8 cellular contexts compared by ENCODE assay signal in genomic region chr11:33700425-33701271, GRCh38. TPM values are rescaled to one million over a fixed set of nuclear protein-coding genes. Genes with fewer than 3 reads are reported as not detected.
DNase-seq lines count a peak whose midpoint lies in the region; ATAC-seq and TF ChIP-seq lines count a peak whose summit lies in the region.

C11orf91 (minus strand) TSS chr11:33700826; CDS start chr11:33700740, 86 bp downstream.

- 4% methylated on average over 46 of the region's 78 CpGs for WGBS in SK-N-SH (ENCODE audit: low lambda C conversion rate)
- 0% methylated on average over 21 of the region's 78 CpGs for WGBS in suprapubic skin

- H3F3A ChIP-seq in SK-N-SH (replicated peaks; ENCODE audit: insufficient read depth) = peaks cover 48% of the 10 kb centered on the region

- peak within 1 kb of the TSS; percentile 77 for H3K4me2 ChIP-seq in SK-N-SH

- H3K4me3 ChIP-seq in GM08714 (ENCODE audit: low read length) (peak within 1 kb of the TSS; percentile 64; the same call in 1 of the 2 replicates), SK-N-SH (ENCODE audit: low read depth in 2 of 2, low read length in 1 of 2) (peak within 1 kb of the TSS; percentile 49 to 59), suprapubic skin (peak within 1 kb of the TSS; percentile 62)

- H3K9me2 ChIP-seq in SK-N-SH = no peaks in the 10 kb centered on the region

- H3K4me1 ChIP-seq in SK-N-SH (ENCODE audit: control insufficient read depth in 1 of 2, insufficient read depth in 2 of 2, low read depth in 1 of 2, low read length in 1 of 2) = peaks cover 13 to 36% of the 10 kb centered on the region in 2 experiments; a peak in 2 of 4 replicates
- H3K4me1 ChIP-seq in suprapubic skin = peaks cover 67% of the 10 kb centered on the region

- TF ChIP-seq EP300 in SK-N-SH (IDR thresholded peaks at IDR 0.05; ENCODE audit: borderline replicate concordance in 1 of 2, low read depth in 1 of 2, low read length in 1 of 2) (no peak), suprapubic skin (IDR thresholded peaks at IDR 0.05) (no peak)

- peak within 1 kb of the TSS; percentile 69 for H3K9ac ChIP-seq in SK-N-SH

- CTCF ChIA-PET in SK-N-SH (lab: Yijun Ruan, JAX) = interaction anchor here (1.0 to 3.0 kb wide), 5 partner anchors 11 to 134 kb away, joined by 3 to 20 read pairs (median 4); no protein-coding TSS in a partner anchor

- peak; percentile 82 for ATAC-seq in HG02588 (IDR thresholded peaks at IDR 0.05; ENCODE audit: unreplicated experiment)
- peak; percentile 88 to 94 for ATAC-seq in activated naive CD4-positive, alpha-beta T cell treated with anti-CD3 and anti-CD28 coated beads, Interleukin-2, amount 50 U/mL, for 72 hours

- H3K27ac Mint-ChIP-seq in activated naive CD4-positive, alpha-beta T cell treated with anti-CD3 and anti-CD28 coated beads, Interleukin-2, amount 50 U/mL, for 72 hours = peak within 1 kb of the TSS; percentile 8 to 95

- H3K27me3 ChIP-seq in SK-N-SH (ENCODE audit: insufficient read depth) (no peaks in the 10 kb centered on the region), suprapubic skin (no peaks in the 10 kb centered on the region)

- H3K79me2 ChIP-seq in SK-N-SH (ENCODE audit: insufficient read depth) = no peaks in the 10 kb centered on the region

- POLR2A ChIA-PET in SK-N-SH (lab: Yijun Ruan, JAX) = interaction anchor here (1.0 to 1.9 kb wide), 6 partner anchors 9 to 540 kb away, joined by 3 to 5 read pairs (median 4); partner anchors contain the start of gene CSTF3

- peak in 1 of 2 donors; percentile 48 for TF ChIP-seq POLR2A in suprapubic skin (IDR thresholded peaks at IDR 0.05)

- no peaks in the 10 kb centered on the region for H3K9me3 Mint-ChIP-seq in activated naive CD4-positive, alpha-beta T cell treated with anti-CD3 and anti-CD28 coated beads, Interleukin-2, amount 50 U/mL, for 72 hours

- peak within 1 kb of the TSS; percentile 27; the same call in 1 of the 2 replicates for H2AFZ ChIP-seq in SK-N-SH (ENCODE audit: low read depth)

- no peaks in the 10 kb centered on the region for H3K36me3 Mint-ChIP-seq in activated naive CD4-positive, alpha-beta T cell treated with anti-CD3 and anti-CD28 coated beads, Interleukin-2, amount 50 U/mL, for 72 hours

- TF ChIP-seq CTCF in SK-N-SH (IDR thresholded peaks at IDR 0.05) (no peak), suprapubic skin (IDR thresholded peaks at IDR 0.05) (no peak)

- peak; percentile 62 for DNase-seq in NCI-H1048 (lab: John Stamatoyannopoulos, UW)
- peak; percentile 98 for DNase-seq in SK-N-SH
- DNase-seq in activated naive CD4-positive, alpha-beta T cell treated with anti-CD3 and anti-CD28 coated beads, Interleukin-2, amount 50 U/mL, for 72 hours (ENCODE audit: low spot score in 2 of 2) = peak; percentile 88 to 94
- peak; percentile 95 for DNase-seq in glomerular visceral epithelial cell (ENCODE audit: extremely low spot score)
- peak; percentile 88 for DNase-seq in occipital lobe (lab: John Stamatoyannopoulos, UW)
- DNase-seq in suprapubic skin (ENCODE audit: low spot score in 2 of 2) = peak; percentile 97 to 98

- peak within 1 kb of the TSS; percentile 93 to 94 for H3K27ac ChIP-seq in SK-N-SH (ENCODE audit: low read depth in 2 of 2, low read length in 1 of 2)
- H3K27ac ChIP-seq in suprapubic skin = peak within 1 kb of the TSS; percentile 74

- H4K20me1 ChIP-seq in SK-N-SH (ENCODE audit: insufficient read depth) = no peaks in the 10 kb centered on the region

- TF ChIP-seq RAD21 in SK-N-SH (IDR thresholded peaks at IDR 0.05; ENCODE audit: low read length) = no peak

- peaks cover 5 to 13% of the 10 kb centered on the region in 2 experiments for H3K36me3 ChIP-seq in SK-N-SH (replicated peaks in 1 of 2; ENCODE audit: control insufficient read depth in 1 of 2, insufficient read depth in 2 of 2, low read length in 1 of 2)
- H3K36me3 ChIP-seq in suprapubic skin = no peaks in the 10 kb centered on the region

- H3K9me3 ChIP-seq in SK-N-SH (no peaks in the 10 kb centered on the region), suprapubic skin (no peaks in the 10 kb centered on the region)

TF ChIP-seq in SK-N-SH, 30 proteins besides CTCF, POLR2A, EP300 and RAD21:
- TF ChIP-seq MAX (IDR thresholded peaks at IDR 0.05; ENCODE audit: low read depth) (peak; percentile 56), JUND (IDR thresholded peaks at IDR 0.05) (no peak), REST (IDR thresholded peaks at IDR 0.05; ENCODE audit: low read depth, low read length) (no peak), TCF12 (IDR thresholded peaks at IDR 0.05) (no peak), PBX3 (IDR thresholded peaks at IDR 0.05) (no peak), NRF1 (IDR thresholded peaks at IDR 0.05; ENCODE audit: low read depth, low read length) (0 out of 2 replicates have a peak, but pooled peaks have one; percentile 21), MEF2A (IDR thresholded peaks at IDR 0.05; ENCODE audit: borderline replicate concordance, low read depth) (no peak), MXI1 (IDR thresholded peaks at IDR 0.05; ENCODE audit: low read depth, low read length) (peak; percentile 61), POLR2AphosphoS5 (IDR thresholded peaks at IDR 0.05; ENCODE audit: low read depth, low read length) (peak; percentile 73; the same call in 1 of the 2 replicates), FOXJ3 (CRISPR knock-in tag; IDR thresholded peaks at IDR 0.05) (no peak), SMC3 (IDR thresholded peaks at IDR 0.05; ENCODE audit: low read depth, low read length) (no peak), RXRA (IDR thresholded peaks at IDR 0.05; ENCODE audit: borderline replicate concordance, low read depth) (no peak), NFIC (IDR thresholded peaks at IDR 0.05; ENCODE audit: borderline replicate concordance) (peak; percentile 30; the same call in 1 of the 2 replicates), TAF1 (IDR thresholded peaks at IDR 0.05; ENCODE audit: borderline replicate concordance, low read depth, low read length) (peak; percentile 61; the same call in 1 of the 2 replicates)

RNA-seq across cellular contexts. Expression of gene C11orf91, which starts in this region (rescaled TPM):
- 0.10 and 0.15 TPM in 2 replicates for polyA plus RNA-seq in SK-N-SH (2012; rRNA removed)
- polyA plus RNA-seq in SK-N-SH (2012; cell fraction: cytosol; rRNA removed) = 0.12 and 0.14 TPM in 2 replicates
- 0.14 and 0.45 TPM in 2 replicates for polyA plus RNA-seq in SK-N-SH (2012; cell fraction: nucleus; rRNA removed)
- total RNA-seq in activated naive CD4-positive, alpha-beta T cell treated with anti-CD3 and anti-CD28 coated beads, Interleukin-2, amount 50 U/mL, for 72 hours = not detected
- total RNA-seq in occipital lobe = not detected
- not detected for total RNA-seq in suprapubic skin

Comparison
In these comparisons a context has a peak if more than half of its experiments do, and no peak if none do; other contexts are left out.
1. Peak in every context shown above with its lines: DNase-seq, ATAC-seq, H3K4me3 ChIP-seq and H3K27ac ChIP-seq.
2. Peak in DNase-seq, H3K4me3 ChIP-seq, H3K27ac ChIP-seq, H3K9ac ChIP-seq and H3K4me2 ChIP-seq in SK-N-SH; RNA of the gene not detected or under 1 TPM.
3. Peak in DNase-seq and ATAC-seq in activated naive CD4-positive, alpha-beta T cell treated with anti-CD3 and anti-CD28 coated beads, Interleukin-2, amount 50 U/mL, for 72 hours; RNA of the gene not detected or under 1 TPM.
4. Peak in DNase-seq in occipital lobe; RNA of the gene not detected or under 1 TPM.
5. Peak in DNase-seq, H3K4me3 ChIP-seq and H3K27ac ChIP-seq in suprapubic skin; RNA of the gene not detected or under 1 TPM.